Comparison of ENCODE assay signal across 8 cellular contexts in genomic region chr11:130071211-130071712, GRCh38. TPM values are rescaled to one million over a fixed set of nuclear protein-coding genes. Genes with fewer than 3 reads are reported as not detected.
DNase-seq lines count a peak whose midpoint lies in the region; ATAC-seq, FAIRE-seq and TF ChIP-seq lines count a peak whose summit lies in the region.

No MANE protein-coding gene starts in this region.

- H3K27ac ChIP-seq in ACC112 (ENCODE audit: low read depth, low read length) (no peak overlapping the region), WERI-Rb-1 (no peak overlapping the region), gastrocnemius medialis (peak overlapping the region; percentile 88 to 94 (median 90))

- H3K4me3 ChIP-seq in ACC112 (ENCODE audit: low read depth, low read length) (peak overlapping the region; percentile 81), WERI-Rb-1 (ENCODE audit: low read depth, low read length) (peak overlapping the region; percentile 66), gastrocnemius medialis (peak overlapping the region; percentile 67 to 90 (median 80))

- in situ Hi-C loops in gastrocnemius medialis (cut with MboI; ENCODE audit: low sequenced_read_pairs in 4 of 4): loop anchor here in 3 of 4 donors (5.0 to 10.0 kb wide), 3 partner anchors 54 to 66 kb away; partner anchors contain the start of gene PRDM10 (in 1 of the 3)

- FAIRE-seq in H54 (lab: Jason Lieb, UNC): peak; percentile 79

- H3K79me2 ChIP-seq in ACC112 (ENCODE audit: control insufficient read depth, insufficient read depth, low read length, unreplicated experiment): peaks cover 59% of the 10 kb centered on the region

- TF ChIP-seq POLR2A in H54 (IDR thresholded peaks at IDR 0.05; ENCODE audit: low read depth, low read length): no peak
- TF ChIP-seq POLR2A in gastrocnemius medialis (IDR thresholded peaks at IDR 0.05): no peak

- H3K9me3 ChIP-seq in WERI-Rb-1 (ENCODE audit: severe bottlenecking) (no peaks in the 10 kb centered on the region), gastrocnemius medialis (no peaks in the 10 kb centered on the region)

- no peak for ATAC-seq in gastrocnemius medialis

- TF ChIP-seq CTCF in WERI-Rb-1 (IDR thresholded peaks at IDR 0.05; ENCODE audit: low read depth, low read length) (no peak), gastrocnemius medialis (IDR thresholded peaks at IDR 0.05 in 4 of 5, conservative IDR thresholded peaks at IDR 0.05 in 1 of 5) (no peak)

- H3K36me3 ChIP-seq in ACC112 (ENCODE audit: insufficient read depth, low read length) (no peaks in the 10 kb centered on the region), WERI-Rb-1 (no peaks in the 10 kb centered on the region), gastrocnemius medialis (no peaks in the 10 kb centered on the region)

- H2AFZ ChIP-seq in ACC112 (ENCODE audit: low read length, unreplicated experiment): no peak overlapping the region

- intact Hi-C loops in gastrocnemius medialis (cut with DNase I; ENCODE audit: low total_unique reads): loop anchor here (2.0 to 10.0 kb wide), 2 partner anchors 62 to 244 kb away; partner anchors contain the start of gene ZBTB44

- DNase-seq in H54 (ENCODE audit: insufficient read length, low spot score): peak; percentile 28
- no peak for DNase-seq in WERI-Rb-1
- DNase-seq in globus pallidus (ENCODE audit: low spot score): peak; percentile 7
- DNase-seq in gastrocnemius medialis: no peak
- DNase-seq in putamen (ENCODE audit: low spot score): no peak
- DNase-seq in DMS153 treated with DMSO at 0.1 percent for 48 hours (lab: John Stamatoyannopoulos, UW; ENCODE audit: unreplicated experiment): no peak
- DNase-seq in stimulated activated CD4-positive, alpha-beta T cell treated with anti-CD3 and anti-CD28 coated beads, Interleukin-2, amount 100 ng/mL, for 48 hours: no peak

- H3K27me3 ChIP-seq in ACC112 (ENCODE audit: insufficient read depth, low read length): no peaks in the 10 kb centered on the region
- no peaks in the 10 kb centered on the region for H3K27me3 ChIP-seq in WERI-Rb-1 (ENCODE audit: insufficient read depth, low read depth, severe bottlenecking)
- H3K27me3 ChIP-seq in gastrocnemius medialis: no peaks in the 10 kb centered on the region

- H3K4me1 ChIP-seq in ACC112 (ENCODE audit: control insufficient read depth, insufficient read depth, low read length, unreplicated experiment) (peaks cover 15% of the 10 kb centered on the region), gastrocnemius medialis (peaks cover 14 to 24% of the 10 kb centered on the region in 2 donors)

RNA-seq across cellular contexts. Expression of gene APLP2, which starts 1.6 kb away (rescaled TPM):
- total RNA-seq in gastrocnemius medialis: 100 to 1,000 TPM in 1 of 4 donors, 10 to 100 TPM in 3; 80.4 to 110 (median 82.1) TPM

Comparison
In these comparisons a context has a peak if more than half of its experiments do, and no peak if none do; other contexts are left out.
1. H3K27ac ChIP-seq: peak in gastrocnemius medialis (4 of 4); none in ACC112 (single experiment) and WERI-Rb-1 (single experiment).
2. DNase-seq: peak in H54 (single experiment) and globus pallidus (single experiment); none in WERI-Rb-1 (single experiment), gastrocnemius medialis (0 of 2), putamen (single experiment), DMS153 treated with DMSO at 0.1 percent for 48 hours (single experiment) and stimulated activated CD4-positive, alpha-beta T cell treated with anti-CD3 and anti-CD28 coated beads, Interleukin-2, amount 100 ng/mL, for 48 hours (0 of 2).
3. Peak in every context shown above with its lines, with median percentiles within 50 percentile points of each other: H3K4me3 ChIP-seq.